15 cellular contexts compared by ENCODE assay signal in genomic region chr5:19240150-19240549, GRCh38.
DNase-seq lines count a peak whose midpoint lies in the region; ATAC-seq and TF ChIP-seq lines count a peak whose summit lies in the region.
"Had no signal": no experiment of that assay in that cellular context is flagged by ENCODE, and none has a peak within 500 bp of the region (broad histone marks: within the 10 kb centered on the region; RNA-seq: fewer than 3 reads in every experiment).

No MANE protein-coding gene starts in this region.

- H4K20me1 ChIP-seq in GM23248 (ENCODE audit: insufficient read depth), result no peaks in the 10 kb centered on the region

- no peaks in the 10 kb centered on the region for H3K4me1 Mint-ChIP-seq in Calu3 (ENCODE audit: low read depth, unreplicated experiment)
- H3K4me1 Mint-ChIP-seq: natural killer cell had no signal

- in situ Hi-C loops in GM23248 (cut with MboI), result no loop called here

- no peaks in the 10 kb centered on the region for H3K36me3 Mint-ChIP-seq in Calu3 (ENCODE audit: insufficient read depth, unreplicated experiment)
- H3K36me3 Mint-ChIP-seq: natural killer cell had no signal

- H3K79me2 ChIP-seq in GM23248 (ENCODE audit: insufficient read depth), result no peaks in the 10 kb centered on the region

- intact Hi-C loops in Calu3 (cut with micrococcal nuclease; ENCODE audit: unreplicated experiment), result no loop called here
- intact Hi-C loops in aorta (cut with DNase I), result no loop called here

- H3K27ac ChIP-seq in GM23248 (no peak overlapping the region), aorta (ENCODE audit: low read depth in 1 of 2, low read length in 2 of 2) (no peak overlapping the region)

- H3K36me3 ChIP-seq in GM23248 (ENCODE audit: low read depth) (no peaks in the 10 kb centered on the region), kidney epithelial cell (ENCODE audit: control insufficient read depth, insufficient read depth, low read length) (no peaks in the 10 kb centered on the region), aorta (ENCODE audit: control insufficient read depth in 1 of 2, insufficient read depth in 2 of 2, low read length in 1 of 2) (no peaks in the 10 kb centered on the region)
- H3K36me3 ChIP-seq: MG63 had no signal

- no peak overlapping the region for H3K27ac Mint-ChIP-seq in Calu3 (ENCODE audit: unreplicated experiment)
- H3K27ac Mint-ChIP-seq: natural killer cell; stimulated activated naive CD8-positive, alpha-beta T cell treated with anti-CD3 and anti-CD28 coated beads, Interleukin-15, Interleukin-2, amounts not matched to agents 100 ng/mL and 50 ng/mL, for 24 hours had no signal

- CTCF ChIA-PET in Calu3 (lab: Charles Lee), result interaction anchor here (0.6 to 1.0 kb wide), 3 partner anchors 10 to 448 kb away, joined by 3 to 8 read pairs (median 5); no protein-coding TSS in a partner anchor

- H3K4me1 ChIP-seq in GM23248 (ENCODE audit: insufficient read depth), result no peaks in the 10 kb centered on the region
- no peaks in the 10 kb centered on the region for H3K4me1 ChIP-seq in aorta (ENCODE audit: control insufficient read depth in 1 of 2, insufficient read depth in 2 of 2, low read length in 2 of 2)

- no peaks in the 10 kb centered on the region for H3K9me2 ChIP-seq in GM23248 (ENCODE audit: insufficient read depth)

- 39 to 42% methylated on average over 2 of the region's 2 CpGs for WGBS in GM23248 (ENCODE audit: low coverage in 1 of 2, low lambda C conversion rate in 2 of 2, missing lambda C conversion rate in 2 of 2), 2 experiments
- 17 to 24% methylated on average over 2 of the region's 2 CpGs for WGBS in aorta, 2 donors

- no TSS peak for BruUV-seq in Calu3 (replicated peaks; lab: Mats Ljungman, UMichigan)

- DNase-seq in GM23248 (peak; percentile 4), NCI-H69 (lab: John Stamatoyannopoulos, UW) (peak; percentile 92), cardiac fibroblast (ENCODE audit: low read depth in 2 of 2) (peak; percentile 3 to 21), kidney epithelial cell (ENCODE audit: low read depth) (peak; percentile 41), Calu3 (no peak), mucosa of gallbladder (ENCODE audit: low spot score) (no peak), aorta (no peak), NCI-H1694 treated with DMSO at 0.1 percent for 48 hours (lab: John Stamatoyannopoulos, UW) (no peak)
- DNase-seq: activated CD4-positive, alpha-beta T cell treated with anti-CD3 and anti-CD28 coated beads for 4 hours; DND-41; MG63; natural killer cell had no signal

- no peak overlapping the region for H3K4me3 Mint-ChIP-seq in Calu3 (ENCODE audit: low read depth, unreplicated experiment)
- H3K4me3 Mint-ChIP-seq: natural killer cell; stimulated activated naive CD8-positive, alpha-beta T cell treated with anti-CD3 and anti-CD28 coated beads, Interleukin-15, Interleukin-2, amounts not matched to agents 100 ng/mL and 50 ng/mL, for 24 hours had no signal

- H2AFZ ChIP-seq in GM23248, result no peak overlapping the region

- no peaks in the 10 kb centered on the region for H3K27me3 Mint-ChIP-seq in Calu3 (ENCODE audit: unreplicated experiment)
- H3K27me3 Mint-ChIP-seq: stimulated activated naive CD8-positive, alpha-beta T cell treated with anti-CD3 and anti-CD28 coated beads, Interleukin-15, Interleukin-2, amounts not matched to agents 100 ng/mL and 50 ng/mL, for 24 hours had no signal

- H3K4me2 ChIP-seq in GM23248 (ENCODE audit: unreplicated experiment), result no peak overlapping the region

- H3K27me3 ChIP-seq in GM23248 (replicated peaks; ENCODE audit: insufficient read depth), result no peaks in the 10 kb centered on the region
- H3K27me3 ChIP-seq in kidney epithelial cell (ENCODE audit: control insufficient read depth, insufficient read depth, low read length), result no peaks in the 10 kb centered on the region
- no peaks in the 10 kb centered on the region for H3K27me3 ChIP-seq in aorta (ENCODE audit: control insufficient read depth in 1 of 2, insufficient read depth in 2 of 2, low read length in 1 of 2)
- H3K27me3 ChIP-seq: MG63 had no signal

- H3K9me3 ChIP-seq in GM23248 (ENCODE audit: low read depth), result peaks cover 4% of the 10 kb centered on the region
- H3K9me3 ChIP-seq in aorta (ENCODE audit: control insufficient read depth, low read length), result no peaks in the 10 kb centered on the region
- H3K9me3 ChIP-seq: MG63 had no signal

- no peak for TF ChIP-seq CTCF in cardiac fibroblast (IDR thresholded peaks at IDR 0.05; ENCODE audit: low read depth, low read length)
- no peak for TF ChIP-seq CTCF in kidney epithelial cell (IDR thresholded peaks at IDR 0.05; ENCODE audit: insufficient read depth, low read length, poor library complexity, severe bottlenecking)
- no peak for TF ChIP-seq CTCF in Calu3 (IDR thresholded peaks at IDR 0.05; ENCODE audit: unreplicated experiment)

- H3K9ac ChIP-seq in GM23248, result no peak overlapping the region

- H3K4me3 ChIP-seq in GM23248 (no peak overlapping the region), cardiac fibroblast (replicated peaks in 1 of 2; ENCODE audit: low read depth in 2 of 2, low read length in 2 of 2) (no peak overlapping the region), kidney epithelial cell (ENCODE audit: low read depth, low read length) (no peak overlapping the region), aorta (ENCODE audit: low read length in 2 of 2) (no peak overlapping the region)
- H3K4me3 ChIP-seq: MG63 had no signal

- H3K9me3 Mint-ChIP-seq in Calu3 (ENCODE audit: low read depth, unreplicated experiment), result no peaks in the 10 kb centered on the region

- H3F3A ChIP-seq in GM23248 (ENCODE audit: insufficient read depth), result no peaks in the 10 kb centered on the region

- no peak for ATAC-seq in aorta (ENCODE audit: low FRiP score)
- ATAC-seq: left lobe of liver, natural killer cell, sciatic nerve had no signal

Comparison
In these comparisons a context has a peak if more than half of its experiments do, and no peak if none do; other contexts are left out.
1. DNase-seq: peak in GM23248 (single experiment), NCI-H69 (single experiment), cardiac fibroblast (2 of 2) and kidney epithelial cell (single experiment); none in Calu3 (single experiment), mucosa of gallbladder (single experiment), aorta (0 of 2) and NCI-H1694 treated with DMSO at 0.1 percent for 48 hours (single experiment).